10 cellular contexts compared by ENCODE assay signal in genomic region chr2:239444626-239445625, GRCh38. TPM values are rescaled to one million over a fixed set of nuclear protein-coding genes. Genes with fewer than 3 reads are reported as not detected.
A peak's percentile ranks its signal among the peaks of the same experiment; 100 is the strongest.
DNase-seq lines count a peak whose midpoint lies in the region; ATAC-seq, FAIRE-seq and TF ChIP-seq lines count a peak whose summit lies in the region.
"Had no signal": no experiment of that assay in that cellular context is flagged by ENCODE, and none has a peak within 500 bp of the region (broad histone marks: within the 10 kb centered on the region; RNA-seq: fewer than 3 reads in every experiment).

No MANE protein-coding gene starts in this region.

- no peak for TF ChIP-seq CTCF in activated CD8-positive, alpha-beta T cell treated with anti-CD3 and anti-CD28 coated beads for 36 hours (IDR thresholded peaks at IDR 0.05)
- TF ChIP-seq CTCF in HepG2 (CRISPR knock-in tag; IDR thresholded peaks at IDR 0.05) (no peak), endodermal cell (conservative IDR thresholded peaks at IDR 0.05) (no peak)

- peak overlapping the region; percentile 44 for H3K4me2 ChIP-seq in HepG2 (ENCODE audit: low read depth, low read length)

- FAIRE-seq in HepG2 (lab: Jason Lieb, UNC) (peak; percentile 81), urothelium cell line (lab: Jason Lieb, UNC) (no peak)

- peak overlapping the region; percentile 25 for H3K27ac ChIP-seq in HepG2 (ENCODE audit: extremely low read length, insufficient read depth, low read length)
- H3K27ac ChIP-seq in endodermal cell (ENCODE audit: low read depth, low read length), result no peak overlapping the region

- no peaks in the 10 kb centered on the region for H3K9me3 Mint-ChIP-seq in activated CD8-positive, alpha-beta T cell treated with anti-CD3 and anti-CD28 coated beads, Interleukin-2, amount 10 ng/mL, durations not matched to agents 7 days and 5 days (ENCODE audit: insufficient read depth)
- no peaks in the 10 kb centered on the region for H3K9me3 Mint-ChIP-seq in activated CD8-positive, alpha-beta T cell treated with anti-CD3 and anti-CD28 coated beads for 36 hours
- H3K9me3 Mint-ChIP-seq in endodermal cell, result peaks cover 17% of the 10 kb centered on the region
- H3K9me3 Mint-ChIP-seq: memory B cell had no signal

- no peaks in the 10 kb centered on the region for H4K20me1 ChIP-seq in HepG2 (ENCODE audit: insufficient read depth, low read length)

- CTCF ChIA-PET in activated CD8-positive, alpha-beta T cell treated with anti-CD3 and anti-CD28 coated beads, Interleukin-2, amount 10 ng/mL, durations not matched to agents 7 days and 5 days (lab: Charles Lee), result no interaction called here
- CTCF ChIA-PET in activated CD8-positive, alpha-beta T cell treated with anti-CD3 and anti-CD28 coated beads for 36 hours (lab: Charles Lee), result interaction anchor here (1.2 kb wide), 1 partner anchor 15 kb away, joined by 3 read pairs; no protein-coding TSS in a partner anchor
- CTCF ChIA-PET in HepG2 (lab: Yijun Ruan, JAX; ENCODE audit: low intra/inter-chr PET ratio, low total read pairs), result no interaction called here

- in situ Hi-C loops in HepG2 (cut with HindIII; ENCODE audit: extremely low pct_ligation_motif_present, low pct_unique_long_range_greater_than_20kb), result no loop called here

- H3K4me3 ChIP-seq in HepG2 (replicated peaks in 1 of 3; ENCODE audit: insufficient read depth in 1 of 3, low read depth in 2 of 3, low read length in 3 of 3), result no peak overlapping the region
- no peak overlapping the region for H3K4me3 ChIP-seq in endodermal cell (ENCODE audit: low read length)

- peaks cover 16% of the 10 kb centered on the region for H3K9me3 ChIP-seq in HepG2 (ENCODE audit: low read length)
- peaks cover 22% of the 10 kb centered on the region for H3K9me3 ChIP-seq in endodermal cell (ENCODE audit: control insufficient read depth, low read length)

- H3K27ac Mint-ChIP-seq in activated CD8-positive, alpha-beta T cell treated with anti-CD3 and anti-CD28 coated beads, Interleukin-2, amount 10 ng/mL, durations not matched to agents 7 days and 5 days, result no peak overlapping the region
- H3K27ac Mint-ChIP-seq in activated CD8-positive, alpha-beta T cell treated with anti-CD3 and anti-CD28 coated beads for 36 hours, result no peak overlapping the region
- no peak overlapping the region for H3K27ac Mint-ChIP-seq in endodermal cell
- H3K27ac Mint-ChIP-seq: IgD-negative memory B cell, memory B cell had no signal

- no peak for TF ChIP-seq POLR2A in HepG2 (IDR thresholded peaks at IDR 0.05; ENCODE audit: insufficient read depth in 1 of 2, low read depth in 2 of 2, low read length in 2 of 2)

- H3K4me1 ChIP-seq in HepG2 (ENCODE audit: insufficient read depth, low read length), result peaks cover 41% of the 10 kb centered on the region
- H3K4me1 ChIP-seq in endodermal cell (ENCODE audit: control insufficient read depth, insufficient read depth, low read length), result no peaks in the 10 kb centered on the region

- H2AFZ ChIP-seq in HepG2 (ENCODE audit: low read length), result no peak overlapping the region

- H3K36me3 Mint-ChIP-seq in activated CD8-positive, alpha-beta T cell treated with anti-CD3 and anti-CD28 coated beads, Interleukin-2, amount 10 ng/mL, durations not matched to agents 7 days and 5 days (ENCODE audit: low read depth), result no peaks in the 10 kb centered on the region
- no peaks in the 10 kb centered on the region for H3K36me3 Mint-ChIP-seq in activated CD8-positive, alpha-beta T cell treated with anti-CD3 and anti-CD28 coated beads for 36 hours (ENCODE audit: low read depth)
- H3K36me3 Mint-ChIP-seq in endodermal cell (ENCODE audit: low read depth), result no peaks in the 10 kb centered on the region
- H3K36me3 Mint-ChIP-seq: IgD-negative memory B cell had no signal

- TF ChIP-seq EP300 in HepG2 (IDR thresholded peaks at IDR 0.05; ENCODE audit: low read depth in 2 of 2, low read length in 2 of 2) (peak; percentile 56 to 85), HepG2 (CRISPR knock-in tag; IDR thresholded peaks at IDR 0.05; ENCODE audit: borderline replicate concordance) (no peak; the same call in 1 of the 2 replicates)

- no peaks in the 10 kb centered on the region for H3K79me2 ChIP-seq in HepG2 (ENCODE audit: insufficient read depth, low read length)

- peaks cover 15% of the 10 kb centered on the region for H3K4me1 Mint-ChIP-seq in activated CD8-positive, alpha-beta T cell treated with anti-CD3 and anti-CD28 coated beads, Interleukin-2, amount 10 ng/mL, durations not matched to agents 7 days and 5 days (ENCODE audit: low read depth)
- peaks cover 19% of the 10 kb centered on the region for H3K4me1 Mint-ChIP-seq in activated CD8-positive, alpha-beta T cell treated with anti-CD3 and anti-CD28 coated beads for 36 hours (ENCODE audit: low read depth)
- H3K4me1 Mint-ChIP-seq in endodermal cell, result peaks cover 15% of the 10 kb centered on the region

- intact Hi-C loops in activated CD8-positive, alpha-beta T cell treated with anti-CD3 and anti-CD28 coated beads for 36 hours (cut with micrococcal nuclease), result no loop called here
- intact Hi-C loops in HepG2 (cut with micrococcal nuclease; ENCODE audit: unreplicated experiment), result no loop called here

- POLR2A ChIA-PET in activated CD8-positive, alpha-beta T cell treated with anti-CD3 and anti-CD28 coated beads, Interleukin-2, amount 10 ng/mL, durations not matched to agents 7 days and 5 days (lab: Charles Lee), result no interaction called here
- POLR2A ChIA-PET in activated CD8-positive, alpha-beta T cell treated with anti-CD3 and anti-CD28 coated beads for 36 hours (lab: Charles Lee), result no interaction called here
- POLR2A ChIA-PET in HepG2 (lab: Yijun Ruan, JAX), result interaction anchor here (1.2 to 3.7 kb wide), 2 partner anchors 35 to 44 kb away, joined by 3 to 34 read pairs; partner anchors contain the start of gene HDAC4

- H3K27me3 ChIP-seq in HepG2 (ENCODE audit: control insufficient read depth in 1 of 2, insufficient read depth in 2 of 2, low read length in 2 of 2), result peaks cover 0 to 7% of the 10 kb centered on the region in 2 experiments; a peak in 2 of 5 replicates
- peaks cover 13% of the 10 kb centered on the region for H3K27me3 ChIP-seq in endodermal cell (ENCODE audit: control insufficient read depth, insufficient read depth, low read length, poor library complexity, severe bottlenecking)

- DNase-seq in activated CD8-positive, alpha-beta T cell treated with anti-CD3 and anti-CD28 coated beads, Interleukin-2, amount 10 ng/mL, durations not matched to agents 7 days and 5 days, result peak; percentile 14
- DNase-seq in activated CD8-positive, alpha-beta T cell treated with anti-CD3 and anti-CD28 coated beads for 36 hours, result no peak
- DNase-seq in astrocyte of the hippocampus (ENCODE audit: low read depth, low spot score) (peak; percentile 35), HepG2 (ENCODE audit: low spot score) (peak; percentile 94), urothelium cell line (ENCODE audit: low spot score) (peak; percentile 37), 8988T (no peak), cortex of kidney (lab: John Stamatoyannopoulos, UW) (no peak), endodermal cell (no peak)

- WGBS in HepG2 (ENCODE audit: low lambda C conversion rate), result 13% methylated on average over 20 of the region's 20 CpGs
- WGBS in endodermal cell (ENCODE audit: insufficient coverage in 1 of 2, insufficient read length in 1 of 2), 2 experiments, result 84 to 87% methylated on average over 15 to 19 of the region's 20 CpGs

- no peak for TF ChIP-seq RAD21 in HepG2 (CRISPR knock-in tag; IDR thresholded peaks at IDR 0.05)

- H3K36me3 ChIP-seq in HepG2 (replicated peaks in 1 of 2; ENCODE audit: control insufficient read depth in 1 of 2, insufficient read depth in 2 of 2, low read length in 2 of 2) (no peaks in the 10 kb centered on the region), endodermal cell (ENCODE audit: control insufficient read depth, insufficient read depth, low read length) (no peaks in the 10 kb centered on the region)

- no TSS peak for BruUV-seq in HepG2 (replicated peaks; lab: Mats Ljungman, UMichigan)

- peaks cover 45% of the 10 kb centered on the region for H3K27me3 Mint-ChIP-seq in activated CD8-positive, alpha-beta T cell treated with anti-CD3 and anti-CD28 coated beads, Interleukin-2, amount 10 ng/mL, durations not matched to agents 7 days and 5 days (ENCODE audit: low read depth)
- H3K27me3 Mint-ChIP-seq in activated CD8-positive, alpha-beta T cell treated with anti-CD3 and anti-CD28 coated beads for 36 hours, result peaks cover 24% of the 10 kb centered on the region
- H3K27me3 Mint-ChIP-seq in endodermal cell (ENCODE audit: insufficient read depth), result peaks cover 4% of the 10 kb centered on the region

- H3K9ac ChIP-seq in HepG2 (ENCODE audit: insufficient read depth, low read depth, low read length) (no peak overlapping the region), endodermal cell (ENCODE audit: extremely low read depth, low read length, poor library complexity, severe bottlenecking) (no peak overlapping the region)

- ATAC-seq in activated CD8-positive, alpha-beta T cell treated with anti-CD3 and anti-CD28 coated beads, Interleukin-2, amount 10 ng/mL, durations not matched to agents 7 days and 5 days, result no peak
- no peak for ATAC-seq in activated CD8-positive, alpha-beta T cell treated with anti-CD3 and anti-CD28 coated beads for 36 hours
- ATAC-seq in HepG2, result peak; percentile 79

- H3K4me3 Mint-ChIP-seq in activated CD8-positive, alpha-beta T cell treated with anti-CD3 and anti-CD28 coated beads, Interleukin-2, amount 10 ng/mL, durations not matched to agents 7 days and 5 days, result no peak overlapping the region
- no peak overlapping the region for H3K4me3 Mint-ChIP-seq in activated CD8-positive, alpha-beta T cell treated with anti-CD3 and anti-CD28 coated beads for 36 hours
- H3K4me3 Mint-ChIP-seq in endodermal cell, result no peak overlapping the region
- H3K4me3 Mint-ChIP-seq: IgD-negative memory B cell, memory B cell had no signal

RNA-seq across cellular contexts. Expression of gene HDAC4, which starts 44.1 kb away (rescaled TPM):
- 10 to 100 TPM; 50.7 to 58.8 TPM for total RNA-seq in activated CD8-positive, alpha-beta T cell treated with anti-CD3 and anti-CD28 coated beads, Interleukin-2, amount 10 ng/mL, durations not matched to agents 7 days and 5 days
- total RNA-seq in activated CD8-positive, alpha-beta T cell treated with anti-CD3 and anti-CD28 coated beads for 36 hours, result 10 to 100 TPM; 22.6 to 24.5 TPM
- 9.1 and 10.1 TPM in 2 replicates for total RNA-seq in HepG2 (2016; rRNA removed; fragmentation: Illumina TruSeq; extraction: Trizol)
- 19.0 and 23.2 TPM in 2 replicates for total RNA-seq in HepG2 (2016; cell fraction: cytosol; rRNA removed; fragmentation: Illumina TruSeq; extraction: Trizol; ENCODE audit: low read depth)
- 8.7 and 10.2 TPM in 2 replicates for total RNA-seq in HepG2 (2016; cell fraction: insoluble cytoplasmic fraction; rRNA removed; fragmentation: Illumina TruSeq; extraction: Trizol)
- total RNA-seq in HepG2 (2016; cell fraction: membrane; rRNA removed; fragmentation: Illumina TruSeq; extraction: Trizol), result 8.0 and 11.2 TPM in 2 replicates
- 14.9 and 20.4 TPM in 2 replicates for total RNA-seq in HepG2 (2016; cell fraction: nucleus; rRNA removed; fragmentation: Illumina TruSeq; extraction: Trizol)
- 11.5 and 11.9 TPM in 2 replicates for polyA plus RNA-seq in HepG2 (2011; rRNA removed)
- polyA plus RNA-seq in HepG2 (2011; cell fraction: cytosol; rRNA removed), result 6.8 and 7.6 TPM in 2 replicates
- polyA plus RNA-seq in HepG2 (2011; cell fraction: nucleus; rRNA removed), result 60.5 and 78.4 TPM in 2 replicates
- polyA plus RNA-seq in HepG2 (2012), result 8.7 and 10.7 TPM in 2 replicates
- 0.57 and 0.92 TPM in 2 replicates for polyA plus RNA-seq in HepG2 (2016; cell fraction: cytosol; fragmentation: Illumina TruSeq; extraction: Trizol; ENCODE audit: low read depth)
- 5.1 and 7.0 TPM in 2 replicates for polyA plus RNA-seq in HepG2 (2016; cell fraction: insoluble cytoplasmic fraction; fragmentation: Illumina TruSeq; extraction: Trizol; ENCODE audit: low read depth)
- polyA plus RNA-seq in HepG2 (2016; cell fraction: membrane; fragmentation: Illumina TruSeq; extraction: Trizol; ENCODE audit: low read depth), result 1.6 and 2.5 TPM in 2 replicates
- polyA plus RNA-seq in HepG2 (2016; cell fraction: nucleus; fragmentation: Illumina TruSeq; extraction: Trizol; ENCODE audit: insufficient read depth, low read depth), result 12.4 and 16.1 TPM in 2 replicates
- 27.5 and 29.0 TPM in 2 replicates for polyA minus RNA-seq in HepG2 (2011; rRNA and poly(A)+ RNA removed; ENCODE audit: low replicate concordance)
- 10.9 and 14.4 TPM in 2 replicates for polyA minus RNA-seq in HepG2 (2011; cell fraction: cytosol; rRNA and poly(A)+ RNA removed)
- 64.9 and 80.1 TPM in 2 replicates for polyA minus RNA-seq in HepG2 (2011; cell fraction: nucleus; rRNA and poly(A)+ RNA removed)
- total RNA-seq in endodermal cell, result 10 to 100 TPM; 45.7 to 51.2 TPM
- 11.1 TPM for polyA plus RNA-seq in endodermal cell (2013, experiment 1 of 2)
- polyA plus RNA-seq in endodermal cell (2013, experiment 2 of 2), result 13.9 TPM

Comparison
In these comparisons a context has a peak if more than half of its experiments do, and no peak if none do; other contexts are left out.
1. DNase-seq: peak in activated CD8-positive, alpha-beta T cell treated with anti-CD3 and anti-CD28 coated beads, Interleukin-2, amount 10 ng/mL, durations not matched to agents 7 days and 5 days (single experiment), astrocyte of the hippocampus (single experiment), HepG2 (single experiment) and urothelium cell line (single experiment); none in activated CD8-positive, alpha-beta T cell treated with anti-CD3 and anti-CD28 coated beads for 36 hours (single experiment), 8988T (single experiment), cortex of kidney (single experiment) and endodermal cell (single experiment).